13 cellular contexts compared by ENCODE assay signal in genomic region chr3:125192190-125193035, GRCh38. TPM values are rescaled to one million over a fixed set of nuclear protein-coding genes. Genes with fewer than 3 reads are reported as not detected.
DNase-seq lines count a peak whose midpoint lies in the region; ATAC-seq and TF ChIP-seq lines count a peak whose summit lies in the region.
"Had no signal": no experiment of that assay in that cellular context is flagged by ENCODE, and none has a peak within 500 bp of the region (broad histone marks: within the 10 kb centered on the region; RNA-seq: fewer than 3 reads in every experiment).

No MANE protein-coding gene starts in this region.

- peak; percentile 57 for ATAC-seq in GM21390 (IDR thresholded peaks at IDR 0.05; ENCODE audit: unreplicated experiment)
- ATAC-seq in HG03342 (IDR thresholded peaks at IDR 0.05; ENCODE audit: unreplicated experiment), result peak; percentile 59
- ATAC-seq in gastrocnemius medialis, result no peak

- no peak overlapping the region for H3K4me3 ChIP-seq in gastrocnemius medialis
- H3K4me3 ChIP-seq: lung, thyroid gland had no signal

- no peaks in the 10 kb centered on the region for H3K4me1 ChIP-seq in gastrocnemius medialis

- DNase-seq in germinal center (ENCODE audit: low spot score) (peak; percentile 70), HT-29 (ENCODE audit: low spot score) (no peak), gastrocnemius medialis (no peak), NCI-H69 (lab: John Stamatoyannopoulos, UW) (no peak), AML-193 (lab: John Stamatoyannopoulos, UW) (no peak)
- DNase-seq: activated T-cell treated with anti-CD3 and anti-CD28 coated beads for 4 hours; stimulated activated CD4-positive, alpha-beta T cell treated with anti-CD3 and anti-CD28 coated beads, Interleukin-12 subunit alpha, Interleukin-12 subunit beta, amount 100 ng/mL, for 4 hours; thyroid gland had no signal

- no peaks in the 10 kb centered on the region for H3K27me3 ChIP-seq in gastrocnemius medialis
- H3K27me3 ChIP-seq: thyroid gland had no signal

- no peaks in the 10 kb centered on the region for H3K9me3 ChIP-seq in gastrocnemius medialis
- H3K9me3 ChIP-seq: thyroid gland had no signal

- TF ChIP-seq POLR2A in gastrocnemius medialis (IDR thresholded peaks at IDR 0.05), result no peak

- TF ChIP-seq CTCF in GM12873 (IDR thresholded peaks at IDR 0.05; ENCODE audit: insufficient read depth, low read depth, low read length, missing control alignments), result peak; percentile 60
- no peak for TF ChIP-seq CTCF in gastrocnemius medialis (IDR thresholded peaks at IDR 0.05 in 4 of 5, conservative IDR thresholded peaks at IDR 0.05 in 1 of 5)

- in situ Hi-C loops in gastrocnemius medialis (cut with MboI; ENCODE audit: low sequenced_read_pairs in 4 of 4), result no loop called here

- H3K27ac ChIP-seq in gastrocnemius medialis, result no peak overlapping the region
- H3K27ac ChIP-seq: HL-60, thyroid gland had no signal

- no peaks in the 10 kb centered on the region for H3K36me3 ChIP-seq in gastrocnemius medialis
- H3K36me3 ChIP-seq: thyroid gland had no signal

- intact Hi-C loops in gastrocnemius medialis (cut with DNase I; ENCODE audit: low total_unique reads), result no loop called here

RNA-seq across cellular contexts. Expression of gene SLC12A8, which starts 20.1 kb away (rescaled TPM):
- total RNA-seq in HT-29 (2014; rRNA removed; shearing (Covaris generic)), result 57.8 and 61.3 TPM in 2 replicates
- total RNA-seq in gastrocnemius medialis, result 1 to 10 TPM in 1 of 4 donors, not detected in 3; 1.0 TPM

Comparison
In these comparisons a context has a peak if more than half of its experiments do, and no peak if none do; other contexts are left out.
1. ATAC-seq: peak in GM21390 (single experiment) and HG03342 (single experiment); none in gastrocnemius medialis (0 of 2).
2. RNA of gene SLC12A8, which starts 20.1 kb away (total RNA-seq): 57.8 to 61.3 TPM in HT-29; 1.0 TPM in gastrocnemius medialis; every median in the first group is over 10 times any median in the second.